15 cellular contexts compared by ENCODE assay signal in genomic region chr15:81027200-81027599, GRCh38.
"Had no signal": no experiment of that assay in that cellular context is flagged by ENCODE, and none has a peak within 500 bp of the region (broad histone marks: within the 10 kb centered on the region; RNA-seq: fewer than 3 reads in every experiment).

No MANE protein-coding gene starts in this region.

- H3K27me3 ChIP-seq: esophagus squamous epithelium, sigmoid colon, spleen, upper lobe of right lung had no signal

- H3K36me3 ChIP-seq: esophagus squamous epithelium, sigmoid colon, spleen, thoracic aorta, upper lobe of right lung had no signal

- H3K27ac ChIP-seq: esophagus squamous epithelium, sigmoid colon, spleen, thoracic aorta, upper lobe of right lung had no signal

- DNase-seq: activated CD4-positive, alpha-beta T cell treated with anti-CD3 and anti-CD28 coated beads, Interleukin-2, amount 50 U/mL, for 1 hour; activated CD4-positive, CD25-positive, alpha-beta regulatory T cell treated with anti-CD3 and anti-CD28 coated beads, Interleukin-2, amount 50 U/mL, for 72 hours; activated CD8-positive, alpha-beta memory T cell treated with anti-CD3 and anti-CD28 coated beads, Interleukin-2, amount 50 U/mL, for 4 hours; activated gamma-delta T cell; activated T-cell treated with anti-CD3 and anti-CD28 coated beads, Interleukin-2, amount 50 U/mL, for 72 hours; effector memory CD8-positive, alpha-beta T cell; esophagus squamous epithelium; left colon; posterior cingulate gyrus; sigmoid colon; spleen; stimulated activated naive B cell treated with anti-CD40 and anti-IgM and Interleukin-4, amounts not matched to agents 10 μg/mL and 1 μg/mL and 100 μg/mL, for 72 hours; upper lobe of right lung had no signal

- H3K4me3 ChIP-seq: esophagus squamous epithelium, lung, sigmoid colon, spleen, thoracic aorta, upper lobe of right lung had no signal

- ATAC-seq: activated T-cell treated with anti-CD3 and anti-CD28 coated beads, Interleukin-2, amount 50 U/mL, for 72 hours; effector memory CD8-positive, alpha-beta T cell; left colon; stimulated activated naive B cell treated with anti-CD40 and anti-IgM and Interleukin-4, amounts not matched to agents 10 μg/mL and 1 μg/mL and 100 μg/mL, for 72 hours; upper lobe of right lung had no signal
